12 cellular contexts compared by ENCODE assay signal in the genomic region with DNA sequence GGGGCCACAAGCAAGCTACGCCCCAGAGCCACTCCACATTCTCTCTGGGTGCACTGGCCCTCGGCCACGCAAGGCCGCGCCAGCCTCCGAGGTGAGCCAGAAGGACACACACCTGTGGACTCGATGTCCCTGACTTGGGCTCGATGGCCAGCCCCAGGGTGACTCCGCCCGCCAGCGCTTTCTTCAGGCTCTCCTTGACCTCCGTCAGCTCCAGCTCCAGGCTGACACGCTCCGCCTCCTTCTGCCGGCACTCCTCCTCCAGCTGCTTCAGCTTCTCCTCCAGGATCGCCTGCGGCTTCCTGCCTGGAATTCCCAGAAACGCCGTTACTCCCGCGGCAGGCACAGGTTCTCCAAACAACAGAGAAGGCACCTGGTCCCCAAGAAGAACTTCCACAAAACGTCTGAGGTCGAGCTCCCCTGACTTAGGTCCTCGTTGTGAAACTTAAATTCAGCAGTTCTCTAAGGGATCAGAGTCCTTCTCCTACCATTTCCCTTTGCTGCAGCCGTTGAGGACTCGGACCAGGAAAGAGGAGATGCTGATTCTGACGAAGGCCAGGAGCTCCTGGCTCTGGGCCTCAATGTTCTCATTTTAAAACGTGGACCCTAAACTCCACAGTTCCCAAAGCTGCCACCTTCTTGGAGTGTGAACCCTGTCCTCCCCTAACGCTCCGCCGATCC.
DNase-seq lines count a peak whose midpoint lies in the region; ATAC-seq, FAIRE-seq and TF ChIP-seq lines count a peak whose summit lies in the region.
"Had no signal": no experiment of that assay in that cellular context is flagged by ENCODE, and none has a peak within 500 bp of the region (broad histone marks: within the 10 kb centered on the region; RNA-seq: fewer than 3 reads in every experiment).

No MANE protein-coding gene starts in this region.

- H3K4me1 ChIP-seq in muscle layer of duodenum (ENCODE audit: control insufficient read depth in 1 of 2, insufficient read depth in 2 of 2, low read length in 2 of 2) (peaks cover 8 to 44% of the 10 kb centered on the region in 2 donors), tibial nerve (peaks cover 0 to 18% (median 0%) of the 10 kb centered on the region in 4 donors), hepatocyte (ENCODE audit: insufficient read depth) (no peaks in the 10 kb centered on the region)

- no peak overlapping the region for H3K4me2 ChIP-seq in hepatocyte

- peaks cover 28 to 42% of the 10 kb centered on the region in 2 donors for H3K36me3 ChIP-seq in muscle layer of duodenum (ENCODE audit: control insufficient read depth in 1 of 2, insufficient read depth in 2 of 2, low read length in 2 of 2)
- peaks cover 0 to 84% (median 0%) of the 10 kb centered on the region in 3 donors for H3K36me3 ChIP-seq in tibial nerve
- no peaks in the 10 kb centered on the region for H3K36me3 ChIP-seq in hepatocyte (replicated peaks; ENCODE audit: insufficient read depth, low read depth)

- FAIRE-seq in GM12891 (lab: Jason Lieb, UNC): no peak

- ATAC-seq in Right ventricle myocardium superior (ENCODE audit: poor library complexity): peak; percentile 64
- ATAC-seq: activated naive CD4-positive, alpha-beta T cell treated with anti-CD3 and anti-CD28 coated beads, Interleukin-2, amount 50 U/mL, for 72 hours had no signal

- H3K27ac ChIP-seq in muscle layer of duodenum (ENCODE audit: low read length) (peak overlapping the region; percentile 70), tibial nerve (peak overlapping the region in 2 of 4 donors; percentile 41 to 53), hepatocyte (no peak overlapping the region)
- H3K27ac ChIP-seq: 22Rv1 had no signal

- CTCF ChIA-PET in activated CD4-positive, alpha-beta T cell treated with anti-CD3 and anti-CD28 coated beads, Interleukin-2, amount 10 ng/mL, durations not matched to agents 7 days and 5 days (lab: Charles Lee): interaction anchor here (0.7 to 2.2 kb wide), 3 partner anchors 11 to 31 kb away, joined by 3 to 5 read pairs (median 4); no protein-coding TSS in a partner anchor

- H3K9me3 ChIP-seq in muscle layer of duodenum (ENCODE audit: control insufficient read depth in 1 of 2, low read length in 2 of 2) (no peaks in the 10 kb centered on the region), tibial nerve (no peaks in the 10 kb centered on the region), hepatocyte (ENCODE audit: low read depth) (no peaks in the 10 kb centered on the region)

- H3K27me3 Mint-ChIP-seq in activated CD4-positive, alpha-beta T cell treated with anti-CD3 and anti-CD28 coated beads, Interleukin-2, amount 10 ng/mL, durations not matched to agents 7 days and 5 days: no peaks in the 10 kb centered on the region

- H3K79me2 ChIP-seq in hepatocyte: no peaks in the 10 kb centered on the region

- peaks cover 2% of the 10 kb centered on the region for H3K36me3 Mint-ChIP-seq in activated CD4-positive, alpha-beta T cell treated with anti-CD3 and anti-CD28 coated beads, Interleukin-2, amount 10 ng/mL, durations not matched to agents 7 days and 5 days (ENCODE audit: low read depth)

- POLR2A ChIA-PET in activated CD4-positive, alpha-beta T cell treated with anti-CD3 and anti-CD28 coated beads, Interleukin-2, amount 10 ng/mL, durations not matched to agents 7 days and 5 days (lab: Charles Lee): no interaction called here

- intact Hi-C loops in Right ventricle myocardium superior (cut with DNase I): no loop called here

- no peaks in the 10 kb centered on the region for H3K9me2 ChIP-seq in hepatocyte (replicated peaks; ENCODE audit: insufficient read depth)

- TF ChIP-seq POLR2A in tibial nerve (IDR thresholded peaks at IDR 0.05) (no peak), GM12891 (IDR thresholded peaks at IDR 0.05; ENCODE audit: low read depth, low read length) (no peak)

- TF ChIP-seq CTCF in tibial nerve (IDR thresholded peaks at IDR 0.05): no peak
- no peak for TF ChIP-seq CTCF in hepatocyte (IDR thresholded peaks at IDR 0.05; ENCODE audit: poor library complexity)

- no peak for TF ChIP-seq EP300 in tibial nerve (IDR thresholded peaks at IDR 0.05)

- no peaks in the 10 kb centered on the region for H3K9me3 Mint-ChIP-seq in activated CD4-positive, alpha-beta T cell treated with anti-CD3 and anti-CD28 coated beads, Interleukin-2, amount 10 ng/mL, durations not matched to agents 7 days and 5 days
- H3K9me3 Mint-ChIP-seq: activated naive CD4-positive, alpha-beta T cell treated with anti-CD3 and anti-CD28 coated beads, Interleukin-2, amount 50 U/mL, for 72 hours had no signal

- H4K20me1 ChIP-seq in hepatocyte (ENCODE audit: insufficient read depth, poor library complexity, severe bottlenecking): no peaks in the 10 kb centered on the region

- H3K4me3 Mint-ChIP-seq in activated CD4-positive, alpha-beta T cell treated with anti-CD3 and anti-CD28 coated beads, Interleukin-2, amount 10 ng/mL, durations not matched to agents 7 days and 5 days: no peak overlapping the region

- DNase-seq in activated CD4-positive, alpha-beta T cell treated with anti-CD3 and anti-CD28 coated beads, Interleukin-2, amount 10 ng/mL, durations not matched to agents 7 days and 5 days: no peak
- DNase-seq in activated CD4-positive, alpha-beta T cell treated with anti-CD3 and anti-CD28 coated beads, Interleukin-2, amount 50 U/mL, for 1 hour: no peak
- DNase-seq in Right ventricle myocardium superior (peak; percentile 74), tibial nerve (ENCODE audit: low spot score in 2 of 2) (peak; percentile 46 to 55), hepatocyte (ENCODE audit: low spot score) (no peak), GM12891 (ENCODE audit: insufficient read length, low spot score) (no peak), hypothalamus (lab: John Stamatoyannopoulos, UW) (no peak)
- DNase-seq: mammary epithelial cell, NCI-H345 had no signal

- peak overlapping the region; percentile 39 for H3K27ac Mint-ChIP-seq in activated CD4-positive, alpha-beta T cell treated with anti-CD3 and anti-CD28 coated beads, Interleukin-2, amount 10 ng/mL, durations not matched to agents 7 days and 5 days

- no peak overlapping the region for H2AFZ ChIP-seq in hepatocyte

- H3K27me3 ChIP-seq in muscle layer of duodenum (ENCODE audit: low read depth, low read length) (no peaks in the 10 kb centered on the region), tibial nerve (no peaks in the 10 kb centered on the region), hepatocyte (no peaks in the 10 kb centered on the region)

- 60 to 65% methylated on average over 31 of the region's 31 CpGs for WGBS in tibial nerve, 2 donors
- WGBS in hepatocyte (ENCODE audit: low lambda C conversion rate, missing lambda C conversion rate): 85% methylated on average over 31 of the region's 31 CpGs

- peaks cover 23% of the 10 kb centered on the region for H3K4me1 Mint-ChIP-seq in activated CD4-positive, alpha-beta T cell treated with anti-CD3 and anti-CD28 coated beads, Interleukin-2, amount 10 ng/mL, durations not matched to agents 7 days and 5 days

- H3K4me3 ChIP-seq in muscle layer of duodenum (ENCODE audit: low read depth in 1 of 2, low read length in 2 of 2): no peak overlapping the region
- no peak overlapping the region for H3K4me3 ChIP-seq in tibial nerve
- no peak overlapping the region for H3K4me3 ChIP-seq in hepatocyte

TF ChIP-seq in GM12891, 5 proteins besides CTCF, POLR2A, EP300 and RAD21:
- TF ChIP-seq TAF1 (IDR thresholded peaks at IDR 0.05; ENCODE audit: low read depth, low read length) (no peak), PAX5 (IDR thresholded peaks at IDR 0.05; ENCODE audit: insufficient read depth, low read length, severe bottlenecking) (no peak), POU2F2 (IDR thresholded peaks at IDR 0.05; ENCODE audit: low read depth, low read length) (no peak), POLR2AphosphoS5 (IDR thresholded peaks at IDR 0.05; ENCODE audit: low read depth, low read length) (no peak), SPI1 (IDR thresholded peaks at IDR 0.05; ENCODE audit: low read depth, low read length) (no peak)

Comparison
In these comparisons a context has a peak if more than half of its experiments do, and no peak if none do; other contexts are left out.
1. DNase-seq: peak in Right ventricle myocardium superior (single experiment) and tibial nerve (2 of 2); none in activated CD4-positive, alpha-beta T cell treated with anti-CD3 and anti-CD28 coated beads, Interleukin-2, amount 10 ng/mL, durations not matched to agents 7 days and 5 days (single experiment), activated CD4-positive, alpha-beta T cell treated with anti-CD3 and anti-CD28 coated beads, Interleukin-2, amount 50 U/mL, for 1 hour (single experiment), hepatocyte (single experiment), GM12891 (single experiment) and hypothalamus (0 of 51).